2 cellular contexts compared by ENCODE assay signal in the genomic region with DNA sequence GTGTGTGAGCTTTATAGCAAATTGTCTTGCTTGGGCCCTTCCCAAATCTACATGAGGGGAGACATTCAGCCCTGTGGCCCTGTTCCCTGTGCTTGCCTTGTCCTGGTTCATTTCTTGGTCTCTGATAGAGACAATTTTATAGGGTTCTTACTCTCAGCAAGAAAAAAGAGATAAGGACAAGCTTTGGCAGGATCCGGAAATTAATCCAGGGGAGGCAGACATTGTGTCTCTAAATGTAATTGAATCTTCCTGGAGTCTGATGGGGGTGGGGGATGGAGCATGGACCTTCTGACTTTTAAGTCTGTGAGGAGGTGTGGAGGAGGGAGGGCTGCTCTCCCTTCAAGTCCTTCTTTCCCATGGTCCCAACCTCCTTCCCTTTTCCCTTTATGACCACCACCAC.
TF ChIP-seq lines count a peak whose summit lies in the region.

No MANE protein-coding gene starts in this region.

TF ChIP-seq in HEK293, 187 proteins besides CTCF, POLR2A, EP300 and RAD21 (continued from another document):
- TF ChIP-seq, protein P1, sequence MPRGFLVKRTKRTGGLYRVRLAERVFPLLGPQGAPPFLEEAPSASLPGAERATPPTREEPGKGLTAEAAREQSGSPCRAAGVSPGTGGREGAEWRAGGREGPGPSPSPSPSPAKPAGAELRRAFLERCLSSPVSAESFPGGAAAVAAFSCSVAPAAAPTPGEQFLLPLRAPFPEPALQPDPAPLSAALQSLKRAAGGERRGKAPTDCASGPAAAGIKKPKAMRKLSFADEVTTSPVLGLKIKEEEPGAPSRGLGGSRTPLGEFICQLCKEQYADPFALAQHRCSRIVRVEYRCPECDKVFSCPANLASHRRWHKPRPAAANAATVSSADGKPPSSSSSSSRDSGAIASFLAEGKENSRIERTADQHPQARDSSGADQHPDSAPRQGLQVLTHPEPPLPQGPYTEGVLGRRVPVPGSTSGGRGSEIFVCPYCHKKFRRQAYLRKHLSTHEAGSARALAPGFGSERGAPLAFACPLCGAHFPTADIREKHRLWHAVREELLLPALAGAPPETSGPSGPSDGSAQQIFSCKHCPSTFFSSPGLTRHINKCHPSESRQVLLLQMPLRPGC (tag by site-specific recombination; IDR thresholded peaks at IDR 0.05), result no peak
- no peak for TF ChIP-seq OVOL3 (tag by site-specific recombination; IDR thresholded peaks at IDR 0.05)
- TF ChIP-seq ZNF701 (tag by site-specific recombination; IDR thresholded peaks at IDR 0.05), result no peak
- no peak for TF ChIP-seq ZNF214 (tag by site-specific recombination; IDR thresholded peaks at IDR 0.05; ENCODE audit: borderline replicate concordance)

TF ChIP-seq in H1, 55 proteins besides CTCF, POLR2A, EP300 and RAD21 (continued from another document):
- TF ChIP-seq, protein P2, sequence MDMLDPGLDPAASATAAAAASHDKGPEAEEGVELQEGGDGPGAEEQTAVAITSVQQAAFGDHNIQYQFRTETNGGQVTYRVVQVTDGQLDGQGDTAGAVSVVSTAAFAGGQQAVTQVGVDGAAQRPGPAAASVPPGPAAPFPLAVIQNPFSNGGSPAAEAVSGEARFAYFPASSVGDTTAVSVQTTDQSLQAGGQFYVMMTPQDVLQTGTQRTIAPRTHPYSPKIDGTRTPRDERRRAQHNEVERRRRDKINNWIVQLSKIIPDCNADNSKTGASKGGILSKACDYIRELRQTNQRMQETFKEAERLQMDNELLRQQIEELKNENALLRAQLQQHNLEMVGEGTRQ (IDR thresholded peaks at IDR 0.05; ENCODE audit: low read length), result no peak
- TF ChIP-seq TAF7 (optimal IDR thresholded peaks at IDR 0.05; ENCODE audit: borderline replicate concordance, low read depth, low read length), result no peak
- no peak for TF ChIP-seq RFX5 (IDR thresholded peaks at IDR 0.05; ENCODE audit: borderline replicate concordance, low read depth, low read length)
- TF ChIP-seq KDM1A (IDR thresholded peaks at IDR 0.05; ENCODE audit: borderline replicate concordance, low read length), result no peak
- TF ChIP-seq SUZ12 (IDR thresholded peaks at IDR 0.05; ENCODE audit: low read length), result no peak
- no peak for TF ChIP-seq RXRA (IDR thresholded peaks at IDR 0.05; ENCODE audit: insufficient read depth, low read depth, low read length)
- TF ChIP-seq CHD1 (IDR thresholded peaks at IDR 0.05; ENCODE audit: low read depth, low read length), result no peak
- no peak for TF ChIP-seq EGR1 (IDR thresholded peaks at IDR 0.05; ENCODE audit: borderline replicate concordance, low read depth, low read length)
- TF ChIP-seq BACH1 (IDR thresholded peaks at IDR 0.05; ENCODE audit: low read length), result no peak
- no peak for TF ChIP-seq RNF2 (IDR thresholded peaks at IDR 0.05; ENCODE audit: borderline replicate concordance, low read depth, low read length, missing control alignments, poor library complexity, severe bottlenecking)
